ENCODE assay signal across 8 cellular contexts in genomic region chr2:131092409-131093065, GRCh38. TPM values are rescaled to one million over a fixed set of nuclear protein-coding genes. Genes with fewer than 3 reads are reported as not detected.
A peak's percentile ranks its signal among the peaks of the same experiment; 100 is the strongest.
DNase-seq lines count a peak whose midpoint lies in the region; ATAC-seq lines count a peak whose summit lies in the region.

No MANE protein-coding gene starts in this region.

- peaks cover 31% of the 10 kb centered on the region for H3K4me1 Mint-ChIP-seq in activated CD4-positive, alpha-beta T cell treated with anti-CD3 and anti-CD28 coated beads for 36 hours
- peaks cover 20% of the 10 kb centered on the region for H3K4me1 Mint-ChIP-seq in activated CD8-positive, alpha-beta T cell treated with anti-CD3 and anti-CD28 coated beads, Interleukin-2, amount 10 ng/mL, durations not matched to agents 7 days and 5 days (ENCODE audit: low read depth)

- no peaks in the 10 kb centered on the region for H3K9me3 Mint-ChIP-seq in activated CD4-positive, alpha-beta T cell treated with anti-CD3 and anti-CD28 coated beads for 36 hours (ENCODE audit: low read depth)
- no peaks in the 10 kb centered on the region for H3K9me3 Mint-ChIP-seq in activated CD8-positive, alpha-beta T cell treated with anti-CD3 and anti-CD28 coated beads, Interleukin-2, amount 10 ng/mL, durations not matched to agents 7 days and 5 days (ENCODE audit: insufficient read depth)

- peaks cover 24% of the 10 kb centered on the region for H3K36me3 Mint-ChIP-seq in activated CD4-positive, alpha-beta T cell treated with anti-CD3 and anti-CD28 coated beads for 36 hours (ENCODE audit: low read depth)
- peaks cover 24% of the 10 kb centered on the region for H3K36me3 Mint-ChIP-seq in activated CD8-positive, alpha-beta T cell treated with anti-CD3 and anti-CD28 coated beads, Interleukin-2, amount 10 ng/mL, durations not matched to agents 7 days and 5 days (ENCODE audit: low read depth)

- intact Hi-C loops in activated CD4-positive, alpha-beta T cell treated with anti-CD3 and anti-CD28 coated beads for 36 hours (cut with DNase I, micrococcal nuclease), result loop anchor here (1.0 to 10.0 kb wide), 11 partner anchors 12 to 750 kb away; partner anchors contain the start of genes IMP4 (in 1 of the 2), MZT2A (in 1 of the 2) and PLEKHB2 (in 1 of the 2)
- intact Hi-C loops in right cardiac atrium (cut with DNase I), result no loop called here

- no peaks in the 10 kb centered on the region for H3K27me3 ChIP-seq in right cardiac atrium (ENCODE audit: control insufficient read depth, insufficient read depth)

- no peaks in the 10 kb centered on the region for H3K27me3 Mint-ChIP-seq in activated CD4-positive, alpha-beta T cell treated with anti-CD3 and anti-CD28 coated beads for 36 hours
- H3K27me3 Mint-ChIP-seq in activated CD8-positive, alpha-beta T cell treated with anti-CD3 and anti-CD28 coated beads, Interleukin-2, amount 10 ng/mL, durations not matched to agents 7 days and 5 days (ENCODE audit: low read depth), result no peaks in the 10 kb centered on the region

- H3K27ac ChIP-seq in right cardiac atrium (ENCODE audit: low read length) (peak overlapping the region; percentile 93), skin epidermis (peak overlapping the region; percentile 83 to 98 (median 95))

- no peaks in the 10 kb centered on the region for H3K4me1 ChIP-seq in right cardiac atrium (ENCODE audit: control insufficient read depth, insufficient read depth, low read length)

- H3K4me3 ChIP-seq in right cardiac atrium (ENCODE audit: low read length) (peak overlapping the region; percentile 90), skin epidermis (peak overlapping the region; percentile 58 to 88 (median 81))

- peak overlapping the region; percentile 72 for H3K27ac Mint-ChIP-seq in activated CD4-positive, alpha-beta T cell treated with anti-CD3 and anti-CD28 coated beads for 36 hours
- peak overlapping the region; percentile 79 for H3K27ac Mint-ChIP-seq in activated CD8-positive, alpha-beta T cell treated with anti-CD3 and anti-CD28 coated beads, Interleukin-2, amount 10 ng/mL, durations not matched to agents 7 days and 5 days

- POLR2A ChIA-PET in activated CD4-positive, alpha-beta T cell treated with anti-CD3 and anti-CD28 coated beads for 36 hours (lab: Charles Lee), result interaction anchor here (0.6 to 1.6 kb wide), 5 partner anchors 12 to 69 kb away, joined by 3 to 7 read pairs (median 5); partner anchors contain the start of gene PLEKHB2
- POLR2A ChIA-PET in activated CD8-positive, alpha-beta T cell treated with anti-CD3 and anti-CD28 coated beads, Interleukin-2, amount 10 ng/mL, durations not matched to agents 7 days and 5 days (lab: Charles Lee), result interaction anchor here (0.7 to 3.8 kb wide), 11 partner anchors 10 to 82 kb away, joined by 3 to 70 read pairs (median 6); partner anchors contain the start of gene PLEKHB2

- peak; percentile 66 for DNase-seq in activated CD4-positive, alpha-beta T cell treated with anti-CD3 and anti-CD28 coated beads for 36 hours
- DNase-seq in activated CD4-positive, alpha-beta T cell treated with anti-CD3 and anti-CD28 coated beads for 1 hour, result no peak
- no peak for DNase-seq in activated CD8-positive, alpha-beta T cell treated with anti-CD3 and anti-CD28 coated beads, Interleukin-2, amount 10 ng/mL, durations not matched to agents 7 days and 5 days
- DNase-seq in right cardiac atrium (no peak), Ammon's horn (ENCODE audit: low spot score) (no peak), glomerular visceral epithelial cell (ENCODE audit: extremely low spot score) (no peak)

- CTCF ChIA-PET in activated CD4-positive, alpha-beta T cell treated with anti-CD3 and anti-CD28 coated beads for 36 hours (lab: Charles Lee), result interaction anchor here (0.5 to 2.5 kb wide), 3 partner anchors 9 to 60 kb away, joined by 3 to 30 read pairs (median 4); partner anchors contain the start of gene PLEKHB2
- CTCF ChIA-PET in activated CD8-positive, alpha-beta T cell treated with anti-CD3 and anti-CD28 coated beads, Interleukin-2, amount 10 ng/mL, durations not matched to agents 7 days and 5 days (lab: Charles Lee), result interaction anchor here (1.2 to 2.5 kb wide), 6 partner anchors 11 to 400 kb away, joined by 4 to 15 read pairs (median 4); partner anchors contain the start of gene PLEKHB2

- H3K9me3 ChIP-seq in right cardiac atrium (ENCODE audit: control insufficient read depth, low read length), result no peaks in the 10 kb centered on the region

- no peak for ATAC-seq in activated CD4-positive, alpha-beta T cell treated with anti-CD3 and anti-CD28 coated beads for 36 hours
- no peak for ATAC-seq in activated CD8-positive, alpha-beta T cell treated with anti-CD3 and anti-CD28 coated beads, Interleukin-2, amount 10 ng/mL, durations not matched to agents 7 days and 5 days
- ATAC-seq in right cardiac atrium, result no peak
- ATAC-seq in HG03354 (IDR thresholded peaks at IDR 0.05; ENCODE audit: poor library complexity, severe bottlenecking, unreplicated experiment), result no peak

- peak overlapping the region; percentile 75 for H3K4me3 Mint-ChIP-seq in activated CD4-positive, alpha-beta T cell treated with anti-CD3 and anti-CD28 coated beads for 36 hours
- peak overlapping the region; percentile 80 for H3K4me3 Mint-ChIP-seq in activated CD8-positive, alpha-beta T cell treated with anti-CD3 and anti-CD28 coated beads, Interleukin-2, amount 10 ng/mL, durations not matched to agents 7 days and 5 days

- 1% methylated on average over 36 of the region's 36 CpGs for WGBS in right cardiac atrium

RNA-seq across cellular contexts. Expression of gene FAM168B, which starts 0.7 kb away (rescaled TPM):
- total RNA-seq in activated CD4-positive, alpha-beta T cell treated with anti-CD3 and anti-CD28 coated beads for 36 hours, result 10 to 100 TPM; 59.8 to 74.7 TPM
- 10 to 100 TPM; 50.8 to 51.8 TPM for total RNA-seq in activated CD8-positive, alpha-beta T cell treated with anti-CD3 and anti-CD28 coated beads, Interleukin-2, amount 10 ng/mL, durations not matched to agents 7 days and 5 days
- total RNA-seq in right cardiac atrium, result 10 to 100 TPM; 81.5 to 99.4 (median 89.2) TPM
- 34.1 TPM for polyA plus RNA-seq in right cardiac atrium

RNA-seq across cellular contexts. Expression of gene PLEKHB2, which starts 12.6 kb away (rescaled TPM):
- total RNA-seq in activated CD4-positive, alpha-beta T cell treated with anti-CD3 and anti-CD28 coated beads for 36 hours, result 10 to 100 TPM; 39.9 to 42.4 TPM
- total RNA-seq in activated CD8-positive, alpha-beta T cell treated with anti-CD3 and anti-CD28 coated beads, Interleukin-2, amount 10 ng/mL, durations not matched to agents 7 days and 5 days, result 10 to 100 TPM; 62.0 to 64.5 TPM
- 10 to 100 TPM; 26.2 to 36.9 (median 35.2) TPM for total RNA-seq in right cardiac atrium
- 13.6 TPM for polyA plus RNA-seq in right cardiac atrium

Comparison
In these comparisons a context has a peak if more than half of its experiments do, and no peak if none do; other contexts are left out.
1. intact Hi-C loops: an anchor here in activated CD4-positive, alpha-beta T cell treated with anti-CD3 and anti-CD28 coated beads for 36 hours (1.0 to 10.0 kb wide); none called in right cardiac atrium.